ENCODE assay signal across 13 cellular contexts in genomic region chr15:99212401-99212800, GRCh38. TPM values are rescaled to one million over a fixed set of nuclear protein-coding genes. Genes with fewer than 3 reads are reported as not detected.
DNase-seq lines count a peak whose midpoint lies in the region; ATAC-seq, FAIRE-seq and TF ChIP-seq lines count a peak whose summit lies in the region.
"Had no signal": no experiment of that assay in that cellular context is flagged by ENCODE, and none has a peak within 500 bp of the region (broad histone marks: within the 10 kb centered on the region; RNA-seq: fewer than 3 reads in every experiment).

No MANE protein-coding gene starts in this region.

- no TSS peak for BruUV-seq in K562 (replicated peaks; lab: Mats Ljungman, UMichigan)

- peaks cover 2% of the 10 kb centered on the region for H3K27me3 Mint-ChIP-seq in activated CD4-positive, alpha-beta T cell treated with anti-CD3 and anti-CD28 coated beads, Interleukin-2, amount 10 ng/mL, durations not matched to agents 24 days and 14 days

- TF ChIP-seq RAD21 in K562 (CRISPR knock-in tag; conservative IDR thresholded peaks at IDR 0.05 in 1 of 2, IDR thresholded peaks at IDR 0.05 in 1 of 2), result no peak

- no peak for TF ChIP-seq EP300 in K562 (IDR thresholded peaks at IDR 0.05; ENCODE audit: low read length)

- no peaks in the 10 kb centered on the region for H4K20me1 ChIP-seq in K562 (replicated peaks; ENCODE audit: control insufficient read depth, insufficient read depth, low read length)

- no peak for TF ChIP-seq POLR2A in K562 (conservative IDR thresholded peaks at IDR 0.05)

- H3K27ac Mint-ChIP-seq in activated CD4-positive, alpha-beta T cell treated with anti-CD3 and anti-CD28 coated beads, Interleukin-2, amount 10 ng/mL, durations not matched to agents 24 days and 14 days, result no peak overlapping the region
- H3K27ac Mint-ChIP-seq: nephron had no signal

- H3K9ac ChIP-seq in K562 (ENCODE audit: insufficient read depth in 1 of 2, low read depth in 2 of 2, low read length in 2 of 2), result no peak overlapping the region

- 18% methylated on average over 7 of the region's 7 CpGs for WGBS in K562 (ENCODE audit: insufficient coverage, low coverage, missing lambda C conversion rate)

- no peaks in the 10 kb centered on the region for H3K9me3 ChIP-seq in K562 (replicated peaks; ENCODE audit: control insufficient read depth, insufficient read depth, low read depth, low read length)

- H3K36me3 Mint-ChIP-seq in activated CD4-positive, alpha-beta T cell treated with anti-CD3 and anti-CD28 coated beads, Interleukin-2, amount 10 ng/mL, durations not matched to agents 24 days and 14 days (ENCODE audit: low read depth), result no peaks in the 10 kb centered on the region

- in situ Hi-C loops in K562 (cut with MboI), result loop anchor here (5.0 kb wide), 1 partner anchor 110 kb away; no protein-coding TSS in a partner anchor

- H3K36me3 ChIP-seq in K562 (ENCODE audit: control insufficient read depth, insufficient read depth, low read length), result no peaks in the 10 kb centered on the region

- H3K9me3 Mint-ChIP-seq in activated CD4-positive, alpha-beta T cell treated with anti-CD3 and anti-CD28 coated beads, Interleukin-2, amount 10 ng/mL, durations not matched to agents 24 days and 14 days, result no peaks in the 10 kb centered on the region
- H3K9me3 Mint-ChIP-seq: nephron had no signal

- H2AFZ ChIP-seq in K562 (ENCODE audit: low read depth, low read length), result no peak overlapping the region

- intact Hi-C loops in activated CD4-positive, alpha-beta T cell treated with anti-CD3 and anti-CD28 coated beads, Interleukin-2, amount 10 ng/mL, durations not matched to agents 24 days and 14 days (cut with micrococcal nuclease), result loop anchor here (5.0 kb wide), 1 partner anchor 770 kb away; no protein-coding TSS in a partner anchor
- intact Hi-C loops in K562 (cut with micrococcal nuclease), result loop anchor here (5.0 kb wide), 1 partner anchor 40 kb away; no protein-coding TSS in a partner anchor

- H3K27ac ChIP-seq in K562 (ENCODE audit: extremely low read depth, low read depth, low read length), result no peak overlapping the region

- no peak overlapping the region for H3K4me3 Mint-ChIP-seq in activated CD4-positive, alpha-beta T cell treated with anti-CD3 and anti-CD28 coated beads, Interleukin-2, amount 10 ng/mL, durations not matched to agents 24 days and 14 days
- H3K4me3 Mint-ChIP-seq: nephron had no signal

- no peak for FAIRE-seq in K562 (lab: Jason Lieb, UNC)
- FAIRE-seq in urothelium cell line (lab: Jason Lieb, UNC), result peak; percentile 70
- FAIRE-seq: H1 had no signal

- no peaks in the 10 kb centered on the region for H3K27me3 ChIP-seq in K562 (ENCODE audit: control insufficient read depth in 2 of 2, insufficient read depth in 2 of 2, low read length in 2 of 2)

- no peaks in the 10 kb centered on the region for H3K9me1 ChIP-seq in K562 (ENCODE audit: control insufficient read depth, insufficient read depth, low read length)

- CTCF ChIA-PET in K562 (lab: Yijun Ruan, JAX; ENCODE audit: low intra/inter-chr PET ratio), result interaction anchor here (2.6 kb wide), 2 partner anchors 108 to 111 kb away, joined by 14 to 19 read pairs; partner anchors contain the start of gene SYNM

- H3K79me2 ChIP-seq in K562 (ENCODE audit: control insufficient read depth, insufficient read depth, low read length), result no peaks in the 10 kb centered on the region

- POLR2A ChIA-PET in K562 (lab: Yijun Ruan, JAX), result interaction anchor here (0.5 kb wide), 1 partner anchor 9 kb away, joined by 3 read pairs; no protein-coding TSS in a partner anchor

- no peaks in the 10 kb centered on the region for H3K4me1 Mint-ChIP-seq in activated CD4-positive, alpha-beta T cell treated with anti-CD3 and anti-CD28 coated beads, Interleukin-2, amount 10 ng/mL, durations not matched to agents 24 days and 14 days
- H3K4me1 Mint-ChIP-seq: nephron had no signal

- H3K4me3 ChIP-seq in K562, result no peak overlapping the region

- no peaks in the 10 kb centered on the region for H3K4me1 ChIP-seq in K562 (replicated peaks in 1 of 2; ENCODE audit: control insufficient read depth in 2 of 2, insufficient read depth in 2 of 2, low read length in 2 of 2)

- no peak; the same call in 2 of the 3 replicates for ATAC-seq in K562
- no peak for ATAC-seq in HG02759 (IDR thresholded peaks at IDR 0.05; ENCODE audit: unreplicated experiment)

- no peak for TF ChIP-seq CTCF in K562 (IDR thresholded peaks at IDR 0.05 in 2 of 3, conservative IDR thresholded peaks at IDR 0.05 in 1 of 3; ENCODE audit: insufficient read depth in 2 of 3, low read depth in 1 of 3, low read length in 3 of 3)

- peak; percentile 28 for DNase-seq in activated CD4-positive, alpha-beta T cell treated with anti-CD3 and anti-CD28 coated beads, Interleukin-2, amount 10 ng/mL, durations not matched to agents 24 days and 14 days
- no peak for DNase-seq in activated CD4-positive, alpha-beta T cell treated with anti-CD3 and anti-CD28 coated beads, Interleukin-2, amount 50 U/mL, for 4 hours
- peak in 1 of 4 experiments; percentile 27 for DNase-seq in K562 (ENCODE audit: extremely low read depth in 1 of 4, low spot score in 3 of 4)
- DNase-seq in iPS-NIHi7 (ENCODE audit: extremely low spot score), result peak; percentile 27
- peak; percentile 51 for DNase-seq in urothelium cell line (ENCODE audit: low spot score)
- no peak for DNase-seq in NCI-H1092 treated with DMSO at 0.1 percent for 48 hours (lab: John Stamatoyannopoulos, UW)
- no peak for DNase-seq in pons (ENCODE audit: low spot score)
- DNase-seq: effector CD4-positive, alpha-beta T cell; GF-D8; stimulated activated CD4-positive, alpha-beta T cell treated with anti-CD3 and anti-CD28 coated beads, Interleukin-15, amount 100 ng/mL, for 24 hours had no signal

- no peak overlapping the region for H3K4me2 ChIP-seq in K562 (ENCODE audit: insufficient read depth, low read length)

TF ChIP-seq in K562, 482 proteins besides CTCF, POLR2A, EP300 and RAD21 (continues in another document):
- TF ChIP-seq HNRNPH1 (optimal IDR thresholded peaks at IDR 0.05; ENCODE audit: low read depth, low read length), result no peak
- TF ChIP-seq ATF2 (CRISPR knock-in tag; IDR thresholded peaks at IDR 0.05), result no peak
- TF ChIP-seq TCF3 (CRISPR knock-in tag; IDR thresholded peaks at IDR 0.05), result no peak
- TF ChIP-seq JUND (IDR thresholded peaks at IDR 0.05; ENCODE audit: borderline replicate concordance, low read depth, low read length), result peak; percentile 71
- TF ChIP-seq JUND (tag; IDR thresholded peaks at IDR 0.05; ENCODE audit: borderline replicate concordance, low read depth, low read length), result peak; percentile 61; the same call in 1 of the 3 replicates

RNA-seq across cellular contexts. Expression of gene TTC23, which starts 37.0 kb away (rescaled TPM):
- total RNA-seq in activated CD4-positive, alpha-beta T cell treated with anti-CD3 and anti-CD28 coated beads, Interleukin-2, amount 10 ng/mL, durations not matched to agents 24 days and 14 days, result 4.7 and 6.0 TPM in 2 replicates
- total RNA-seq in K562 (2011; cell fraction: chromatin; rRNA removed; ENCODE audit: low replicate concordance), result 2.8 and 8.4 TPM in 2 replicates
- 1.4 and 2.3 TPM in 2 replicates for total RNA-seq in K562 (2011; cell fraction: nucleolus; rRNA removed)
- total RNA-seq in K562 (2011; cell fraction: nucleoplasm; rRNA removed), result 2.6 and 4.2 TPM in 2 replicates
- 2.3 TPM in 2 replicates for total RNA-seq in K562 (2014; rRNA removed)
- total RNA-seq in K562 (2014; rRNA removed; fragmentation: Illumina TruSeq; extraction: Trizol), result 3.7 and 4.1 TPM in 2 replicates
- 4.5 and 4.6 TPM in 2 replicates for total RNA-seq in K562 (2015; rRNA removed; fragmentation: Illumina TruSeq; extraction: Trizol)
- total RNA-seq in K562 (2021), result 3.2 and 3.5 TPM in 2 replicates
- 0.91 and 1.7 TPM in 2 replicates for polyA plus RNA-seq in K562 (2011; rRNA removed)
- polyA plus RNA-seq in K562 (2011; cell fraction: cytosol; rRNA removed), result 0.49 and 0.63 TPM in 2 replicates
- 1.6 and 2.9 TPM in 2 replicates for polyA plus RNA-seq in K562 (2011; cell fraction: nucleus; rRNA removed)
- 3.2 and 4.6 TPM in 2 replicates for polyA plus RNA-seq in K562 (2012)
- polyA plus RNA-seq in K562 (2014; fragmentation: Illumina TruSeq; extraction: Trizol), result 3.4 and 3.7 TPM in 2 replicates
- under 1 TPM; 0.41 to 0.69 TPM for polyA plus RNA-seq in K562 (2014; fragmentation: Nextera tagmentation; extraction: Ambion mirVana)
- polyA plus RNA-seq in K562 (2014; rRNA removed), result 1.7 and 2.5 TPM in 2 replicates
- polyA minus RNA-seq in K562 (2011; rRNA and poly(A)+ RNA removed), result 1.7 and 2.0 TPM in 2 replicates
- polyA minus RNA-seq in K562 (2011; cell fraction: cytosol; rRNA and poly(A)+ RNA removed), result 1.0 and 2.2 TPM in 2 replicates
- 2.3 TPM in 2 replicates for polyA minus RNA-seq in K562 (2011; cell fraction: nucleus; rRNA and poly(A)+ RNA removed)

RNA-seq across cellular contexts. Expression of gene LRRC28, which starts 38.9 kb away (rescaled TPM):
- total RNA-seq in activated CD4-positive, alpha-beta T cell treated with anti-CD3 and anti-CD28 coated beads, Interleukin-2, amount 10 ng/mL, durations not matched to agents 24 days and 14 days, result 15.1 and 16.7 TPM in 2 replicates
- 10.4 and 19.6 TPM in 2 replicates for total RNA-seq in K562 (2011; cell fraction: chromatin; rRNA removed; ENCODE audit: low replicate concordance)
- total RNA-seq in K562 (2011; cell fraction: nucleolus; rRNA removed), result 4.2 and 11.6 TPM in 2 replicates
- 9.2 and 15.8 TPM in 2 replicates for total RNA-seq in K562 (2011; cell fraction: nucleoplasm; rRNA removed)
- 6.8 and 8.1 TPM in 2 replicates for total RNA-seq in K562 (2014; rRNA removed)
- total RNA-seq in K562 (2014; rRNA removed; fragmentation: Illumina TruSeq; extraction: Trizol), result 5.8 and 7.8 TPM in 2 replicates
- 6.6 and 7.2 TPM in 2 replicates for total RNA-seq in K562 (2015; rRNA removed; fragmentation: Illumina TruSeq; extraction: Trizol)
- 5.9 and 9.3 TPM in 2 replicates for total RNA-seq in K562 (2021)
- 6.5 and 17.4 TPM in 2 replicates for polyA plus RNA-seq in K562 (2011; rRNA removed)
- polyA plus RNA-seq in K562 (2011; cell fraction: cytosol; rRNA removed), result 8.4 and 9.0 TPM in 2 replicates
- polyA plus RNA-seq in K562 (2011; cell fraction: nucleus; rRNA removed), result 6.5 and 10.0 TPM in 2 replicates
- polyA plus RNA-seq in K562 (2012), result 5.6 and 11.3 TPM in 2 replicates
- polyA plus RNA-seq in K562 (2014; fragmentation: Illumina TruSeq; extraction: Trizol), result 6.7 and 7.9 TPM in 2 replicates
- 10 to 100 TPM in 1 of 2 experiments, 1 to 10 TPM in 1; 9.2 to 10.0 TPM for polyA plus RNA-seq in K562 (2014; fragmentation: Nextera tagmentation; extraction: Ambion mirVana)
- polyA plus RNA-seq in K562 (2014; rRNA removed), result 5.5 and 8.6 TPM in 2 replicates
- polyA minus RNA-seq in K562 (2011; rRNA and poly(A)+ RNA removed), result 11.1 and 19.8 TPM in 2 replicates
- polyA minus RNA-seq in K562 (2011; cell fraction: cytosol; rRNA and poly(A)+ RNA removed), result 3.4 and 5.7 TPM in 2 replicates
- 7.3 and 14.5 TPM in 2 replicates for polyA minus RNA-seq in K562 (2011; cell fraction: nucleus; rRNA and poly(A)+ RNA removed)

Comparison
In these comparisons a context has a peak if more than half of its experiments do, and no peak if none do; other contexts are left out.
1. DNase-seq: peak in activated CD4-positive, alpha-beta T cell treated with anti-CD3 and anti-CD28 coated beads, Interleukin-2, amount 10 ng/mL, durations not matched to agents 24 days and 14 days (single experiment), iPS-NIHi7 (single experiment) and urothelium cell line (single experiment); none in activated CD4-positive, alpha-beta T cell treated with anti-CD3 and anti-CD28 coated beads, Interleukin-2, amount 50 U/mL, for 4 hours (0 of 2), NCI-H1092 treated with DMSO at 0.1 percent for 48 hours (single experiment) and pons (single experiment).